8 cellular contexts compared by ENCODE assay signal in the genomic region with DNA sequence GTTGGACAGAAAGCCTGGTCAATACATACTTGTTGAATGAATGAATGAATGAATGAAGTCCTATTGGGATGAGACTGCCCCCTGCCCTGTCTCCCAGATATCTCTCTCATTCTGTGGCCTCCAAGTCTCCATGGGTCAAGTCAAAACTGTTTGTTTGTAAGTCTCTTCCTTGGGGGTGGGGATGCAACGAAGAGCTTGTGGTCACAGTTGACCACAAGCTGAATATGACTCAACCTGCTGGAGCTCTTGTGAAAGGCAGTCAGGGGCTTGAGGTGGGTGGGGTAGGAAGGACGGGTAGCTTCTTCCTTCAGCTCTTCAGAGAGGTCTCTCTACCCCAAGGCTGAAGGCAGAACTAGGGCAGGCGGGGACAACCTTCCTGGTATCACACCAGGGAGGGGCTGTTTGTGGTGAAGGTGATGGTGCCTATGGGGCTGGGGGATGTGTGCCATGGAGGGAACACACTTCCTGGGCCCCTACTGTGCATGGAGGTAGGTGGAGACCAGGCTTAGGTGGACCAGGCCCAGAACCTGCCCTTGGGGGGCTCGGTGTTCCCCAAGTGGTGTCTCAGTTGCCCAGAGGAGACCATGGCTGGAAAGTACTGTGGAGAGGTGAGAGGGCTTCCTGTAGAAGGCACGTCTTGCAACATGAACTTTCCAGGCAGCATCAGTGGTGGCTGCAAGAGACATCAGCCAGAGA.
DNase-seq lines count a peak whose midpoint lies in the region; ATAC-seq lines count a peak whose summit lies in the region.

No MANE protein-coding gene starts in this region.

- DNase-seq in GM04504 (ENCODE audit: low read depth) (peak; percentile 84), RPMI8226 (peak; percentile 85), iPS-NIHi11 (ENCODE audit: low spot score) (peak; percentile 4), NCI-H1930 (lab: John Stamatoyannopoulos, UW) (no peak), NCI-H187 treated with DMSO at 0.1 percent for 48 hours (lab: John Stamatoyannopoulos, UW) (no peak)
- DNase-seq in activated effector memory CD4-positive, alpha-beta T cell treated with Interleukin-2 at 50 U/mL for 16 hours, result peak; percentile 73
- DNase-seq in stimulated activated CD8-positive, alpha-beta memory T cell treated with anti-CD3 and anti-CD28 coated beads, Interleukin-7, amount 100 ng/mL, for 4 hours (ENCODE audit: low read depth in 2 of 2), result peak; percentile 60 to 70

- peak; percentile 74 for ATAC-seq in HG02852 (IDR thresholded peaks at IDR 0.05; ENCODE audit: unreplicated experiment)

Comparison
In these comparisons a context has a peak if more than half of its experiments do, and no peak if none do; other contexts are left out.
1. DNase-seq: peak in GM04504 (single experiment), RPMI8226 (single experiment), activated effector memory CD4-positive, alpha-beta T cell treated with Interleukin-2 at 50 U/mL for 16 hours (single experiment), iPS-NIHi11 (single experiment) and stimulated activated CD8-positive, alpha-beta memory T cell treated with anti-CD3 and anti-CD28 coated beads, Interleukin-7, amount 100 ng/mL, for 4 hours (2 of 2); none in NCI-H1930 (0 of 2) and NCI-H187 treated with DMSO at 0.1 percent for 48 hours (single experiment).